ENCODE assay signal across 10 cellular contexts in the genomic region with DNA sequence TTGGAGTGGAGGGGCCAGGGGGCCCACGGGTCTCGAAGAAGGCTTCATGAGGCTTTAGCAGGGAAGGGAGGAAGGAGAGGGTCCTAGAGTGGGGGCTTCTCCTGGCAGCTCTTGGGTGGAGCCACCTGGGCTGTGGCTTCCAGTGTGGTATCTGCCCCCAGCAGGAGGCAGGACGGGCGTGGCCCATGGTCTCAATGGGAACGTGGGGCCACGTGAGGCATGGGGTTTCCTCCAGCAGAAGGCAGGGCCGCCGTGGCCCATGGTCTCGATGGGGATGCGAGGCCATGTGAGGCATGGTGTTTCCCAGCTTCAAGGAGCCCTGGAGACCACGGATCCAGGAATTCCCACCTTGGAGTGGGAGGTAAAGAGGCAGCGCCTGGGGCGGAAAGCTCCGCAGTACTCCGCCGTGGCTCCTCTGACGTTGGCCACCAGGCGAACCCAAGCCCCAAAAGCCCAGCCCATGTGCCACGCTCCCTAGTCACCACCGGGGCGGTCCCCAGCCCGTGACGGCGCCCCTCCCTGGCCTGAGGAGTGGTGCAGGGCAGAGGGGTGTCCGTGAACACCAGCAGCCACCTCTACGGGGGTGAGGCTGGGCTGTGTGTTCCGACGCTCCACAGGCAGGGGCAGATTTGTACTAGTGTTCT.
"Had no signal": no experiment of that assay in that cellular context is flagged by ENCODE, and none has a peak within 500 bp of the region (broad histone marks: within the 10 kb centered on the region; RNA-seq: fewer than 3 reads in every experiment).

No MANE protein-coding gene starts in this region.

- H3K4me1 ChIP-seq: thyroid gland had no signal

- FAIRE-seq: frontal cortex, urothelium cell line had no signal

- H3K4me1 Mint-ChIP-seq: activated CD4-positive, alpha-beta T cell treated with anti-CD3 and anti-CD28 coated beads, Interleukin-2, amount 10 ng/mL, durations not matched to agents 24 days and 14 days had no signal

- H3K4me3 ChIP-seq: cardiac muscle cell, ovary, smooth muscle cell, thyroid gland had no signal

- DNase-seq: activated CD4-positive, alpha-beta T cell treated with anti-CD3 and anti-CD28 coated beads, Interleukin-2, amount 10 ng/mL, durations not matched to agents 24 days and 14 days; activated naive CD4-positive, alpha-beta T cell treated with Interleukin-2 at 50 U/mL for 16 hours; nephron progenitor cell; ovary; T1000; thyroid gland had no signal

- H3K9me3 ChIP-seq: ovary, thyroid gland had no signal

- H3K27me3 Mint-ChIP-seq: activated CD4-positive, alpha-beta T cell treated with anti-CD3 and anti-CD28 coated beads, Interleukin-2, amount 10 ng/mL, durations not matched to agents 24 days and 14 days had no signal

- H3K27ac Mint-ChIP-seq: activated CD4-positive, alpha-beta T cell treated with anti-CD3 and anti-CD28 coated beads, Interleukin-2, amount 10 ng/mL, durations not matched to agents 24 days and 14 days; nephron progenitor cell had no signal

- H3K9me3 Mint-ChIP-seq: activated CD4-positive, alpha-beta T cell treated with anti-CD3 and anti-CD28 coated beads, Interleukin-2, amount 10 ng/mL, durations not matched to agents 24 days and 14 days; nephron progenitor cell had no signal

- H3K27me3 ChIP-seq: cardiac muscle cell, ovary, thyroid gland had no signal

- H3K27ac ChIP-seq: cardiac muscle cell, ovary, thyroid gland had no signal

- H3K36me3 ChIP-seq: cardiac muscle cell, ovary, thyroid gland had no signal

- H3K4me3 Mint-ChIP-seq: activated CD4-positive, alpha-beta T cell treated with anti-CD3 and anti-CD28 coated beads, Interleukin-2, amount 10 ng/mL, durations not matched to agents 24 days and 14 days; nephron progenitor cell had no signal
